Comparison of ENCODE assay signal across 15 cellular contexts in the genomic region with DNA sequence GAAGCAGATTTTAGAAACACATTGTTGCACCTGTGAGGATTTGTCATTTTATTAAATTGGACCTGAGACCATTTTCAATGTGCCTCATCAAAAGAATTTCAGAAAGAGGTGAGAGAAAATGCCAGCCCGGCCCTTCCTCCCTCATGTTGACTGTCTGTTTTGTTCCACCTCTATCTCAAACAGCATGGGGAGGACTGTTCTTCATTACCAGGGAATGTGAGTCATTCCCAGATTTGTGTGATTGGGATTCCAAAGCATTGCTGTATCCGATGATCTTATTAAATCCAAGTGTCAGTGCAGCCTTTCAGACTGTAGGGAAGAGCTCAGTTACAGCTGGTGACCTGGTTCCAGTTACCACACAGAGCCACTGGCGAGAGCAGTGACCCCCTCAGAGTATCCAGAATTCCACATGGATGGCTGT. TPM values are rescaled to one million over a fixed set of nuclear protein-coding genes. Genes with fewer than 3 reads are reported as not detected.
DNase-seq lines count a peak whose midpoint lies in the region; ATAC-seq and TF ChIP-seq lines count a peak whose summit lies in the region.
"Had no signal": no experiment of that assay in that cellular context is flagged by ENCODE, and none has a peak within 500 bp of the region (broad histone marks: within the 10 kb centered on the region; RNA-seq: fewer than 3 reads in every experiment).

No MANE protein-coding gene starts in this region.

- H3K4me3 Mint-ChIP-seq in brain: peak overlapping the region in 2 of 5 experiments; percentile 11 to 31
- H3K4me3 Mint-ChIP-seq: activated naive CD4-positive, alpha-beta T cell treated with anti-CD3 and anti-CD28 coated beads for 36 hours; effector memory CD8-positive, alpha-beta T cell; T-cell had no signal

- no peak for TF ChIP-seq CTCF in brain (conservative IDR thresholded peaks at IDR 0.05)

- peak; percentile 70 for DNase-seq in GM04504 (ENCODE audit: low read depth)
- DNase-seq in left kidney (ENCODE audit: low read depth, low spot score): peak; percentile 80
- peak; percentile 57 for DNase-seq in stromal cell of bone marrow (ENCODE audit: low read depth)
- DNase-seq in NCI-H446 treated with DMSO at 0.1 percent for 48 hours (lab: John Stamatoyannopoulos, UW): no peak
- no peak for DNase-seq in amygdala (lab: John Stamatoyannopoulos, UW)
- DNase-seq: activated naive CD4-positive, alpha-beta T cell treated with anti-CD3 and anti-CD28 coated beads for 36 hours; Calu3; effector memory CD8-positive, alpha-beta T cell; NCI-H1417; NK-92 treated with Interleukin-12 subunit alpha and Interleukin-12 subunit beta, amount 100 ng/mL, for 24 hours; T-cell; tibial artery had no signal

- H3K36me3 Mint-ChIP-seq in brain: peaks cover 30% of the 10 kb centered on the region
- H3K36me3 Mint-ChIP-seq: T-cell had no signal

- ATAC-seq in HG02678 (IDR thresholded peaks at IDR 0.05; ENCODE audit: unreplicated experiment) (no peak), HG02870 (IDR thresholded peaks at IDR 0.05; ENCODE audit: unreplicated experiment) (no peak)
- ATAC-seq: effector memory CD8-positive, alpha-beta T cell; T-cell had no signal

- H3K4me1 Mint-ChIP-seq in brain: peaks cover 66% of the 10 kb centered on the region
- H3K4me1 Mint-ChIP-seq: T-cell had no signal

- no peaks in the 10 kb centered on the region for H3K27me3 Mint-ChIP-seq in brain

- peak overlapping the region in 3 of 5 experiments; percentile 39 to 92 (median 92) for H3K27ac Mint-ChIP-seq in brain
- H3K27ac Mint-ChIP-seq: activated naive CD4-positive, alpha-beta T cell treated with anti-CD3 and anti-CD28 coated beads for 36 hours; effector memory CD8-positive, alpha-beta T cell; T-cell had no signal

- H3K9me3 Mint-ChIP-seq in brain: no peaks in the 10 kb centered on the region
- H3K9me3 Mint-ChIP-seq: activated naive CD4-positive, alpha-beta T cell treated with anti-CD3 and anti-CD28 coated beads for 36 hours; effector memory CD8-positive, alpha-beta T cell; T-cell had no signal

RNA-seq across cellular contexts. Expression of gene KREMEN1, which starts 20.7 kb away (rescaled TPM):
- 50.5 TPM for polyA plus RNA-seq in brain (ENCODE audit: insufficient read depth, low read depth, low replicate concordance)

RNA-seq across cellular contexts. Expression of gene C22orf31, which starts 31.9 kb away (rescaled TPM):
- polyA plus RNA-seq in brain (ENCODE audit: insufficient read depth, low read depth, low replicate concordance): 0.36 TPM

Comparison
In these comparisons a context has a peak if more than half of its experiments do, and no peak if none do; other contexts are left out.
1. DNase-seq: peak in GM04504 (single experiment), left kidney (single experiment) and stromal cell of bone marrow (single experiment); none in NCI-H446 treated with DMSO at 0.1 percent for 48 hours (single experiment) and amygdala (0 of 56).